In genomic region chr4:74612837-74613236, GRCh38 we compare ENCODE assay signal across 27 cellular contexts.
"Had no signal": no experiment of that assay in that cellular context is flagged by ENCODE, and none has a peak within 500 bp of the region (broad histone marks: within the 10 kb centered on the region; RNA-seq: fewer than 3 reads in every experiment).

No MANE protein-coding gene starts in this region.

- H3K9me3 ChIP-seq: left lung, lower lobe of right lung, pancreas, prostate gland, suprapubic skin, thoracic aorta, tibial artery, upper lobe of right lung had no signal

- DNase-seq: hypothalamus; immature natural killer cell; kidney; left colon; left lung; lower lobe of right lung; mammary epithelial cell; naive thymus-derived CD8-positive, alpha-beta T cell; nucleus accumbens; pancreas; posterior cingulate gyrus; retina; right cardiac atrium; small intestine; stimulated activated CD4-positive, alpha-beta T cell treated with anti-CD3 and anti-CD28 coated beads, Interleukin-15, amount 100 ng/mL, for 24 hours; stimulated activated CD4-positive, alpha-beta T cell treated with anti-CD3 and anti-CD28 coated beads, Interleukin-2, amount 100 ng/mL, for 24 hours; stimulated activated CD4-positive, alpha-beta T cell treated with anti-CD3 and anti-CD28 coated beads, Interleukin-4, amount 100 ng/mL, for 1 hour; stimulated activated naive B cell treated with anti-CD40 and anti-IgM and Interleukin-4, amounts not matched to agents 10 μg/mL and 1 μg/mL and 100 μg/mL, for 72 hours; stimulated activated naive CD8-positive, alpha-beta T cell treated with anti-CD3 and anti-CD28 coated beads, Interleukin-15, Interleukin-2, amounts not matched to agents 100 U/mL and 50 U/mL, for 24 hours; tibial artery; trophoblast cell; upper lobe of right lung had no signal

- H3K36me3 ChIP-seq: left lung, lower lobe of right lung, pancreas, prostate gland, suprapubic skin, thoracic aorta, tibial artery, upper lobe of right lung had no signal

- H3K4me1 ChIP-seq: left lung, lower lobe of right lung, pancreas, prostate gland, suprapubic skin, tibial artery, upper lobe of right lung had no signal

- FAIRE-seq: islet of Langerhans, small intestine, urothelium cell line had no signal

- H3K4me3 ChIP-seq: left lung, lower lobe of right lung, pancreas, prostate gland, suprapubic skin, thoracic aorta, tibial artery, upper lobe of right lung had no signal

- H3K27me3 ChIP-seq: left lung, pancreas, suprapubic skin, tibial artery, upper lobe of right lung had no signal

- H3K27ac ChIP-seq: left lung, lower lobe of right lung, pancreas, prostate gland, suprapubic skin, thoracic aorta, tibial artery, upper lobe of right lung had no signal
